In genomic region chr4:186108391-186108790, GRCh38 we compare ENCODE assay signal across 2 cellular contexts.
TF ChIP-seq lines count a peak whose summit lies in the region.

No MANE protein-coding gene starts in this region.

TF ChIP-seq in GM23338, 12 proteins besides CTCF, POLR2A, EP300 and RAD21 (continued from another document):
- TF ChIP-seq EZH2phosphoT487 (IDR thresholded peaks at IDR 0.05; ENCODE audit: unreplicated experiment), result no peak
- no peak for TF ChIP-seq ZNF331 (CRISPR knock-in tag; IDR thresholded peaks at IDR 0.05; ENCODE audit: low read depth)
- TF ChIP-seq, protein P1, sequence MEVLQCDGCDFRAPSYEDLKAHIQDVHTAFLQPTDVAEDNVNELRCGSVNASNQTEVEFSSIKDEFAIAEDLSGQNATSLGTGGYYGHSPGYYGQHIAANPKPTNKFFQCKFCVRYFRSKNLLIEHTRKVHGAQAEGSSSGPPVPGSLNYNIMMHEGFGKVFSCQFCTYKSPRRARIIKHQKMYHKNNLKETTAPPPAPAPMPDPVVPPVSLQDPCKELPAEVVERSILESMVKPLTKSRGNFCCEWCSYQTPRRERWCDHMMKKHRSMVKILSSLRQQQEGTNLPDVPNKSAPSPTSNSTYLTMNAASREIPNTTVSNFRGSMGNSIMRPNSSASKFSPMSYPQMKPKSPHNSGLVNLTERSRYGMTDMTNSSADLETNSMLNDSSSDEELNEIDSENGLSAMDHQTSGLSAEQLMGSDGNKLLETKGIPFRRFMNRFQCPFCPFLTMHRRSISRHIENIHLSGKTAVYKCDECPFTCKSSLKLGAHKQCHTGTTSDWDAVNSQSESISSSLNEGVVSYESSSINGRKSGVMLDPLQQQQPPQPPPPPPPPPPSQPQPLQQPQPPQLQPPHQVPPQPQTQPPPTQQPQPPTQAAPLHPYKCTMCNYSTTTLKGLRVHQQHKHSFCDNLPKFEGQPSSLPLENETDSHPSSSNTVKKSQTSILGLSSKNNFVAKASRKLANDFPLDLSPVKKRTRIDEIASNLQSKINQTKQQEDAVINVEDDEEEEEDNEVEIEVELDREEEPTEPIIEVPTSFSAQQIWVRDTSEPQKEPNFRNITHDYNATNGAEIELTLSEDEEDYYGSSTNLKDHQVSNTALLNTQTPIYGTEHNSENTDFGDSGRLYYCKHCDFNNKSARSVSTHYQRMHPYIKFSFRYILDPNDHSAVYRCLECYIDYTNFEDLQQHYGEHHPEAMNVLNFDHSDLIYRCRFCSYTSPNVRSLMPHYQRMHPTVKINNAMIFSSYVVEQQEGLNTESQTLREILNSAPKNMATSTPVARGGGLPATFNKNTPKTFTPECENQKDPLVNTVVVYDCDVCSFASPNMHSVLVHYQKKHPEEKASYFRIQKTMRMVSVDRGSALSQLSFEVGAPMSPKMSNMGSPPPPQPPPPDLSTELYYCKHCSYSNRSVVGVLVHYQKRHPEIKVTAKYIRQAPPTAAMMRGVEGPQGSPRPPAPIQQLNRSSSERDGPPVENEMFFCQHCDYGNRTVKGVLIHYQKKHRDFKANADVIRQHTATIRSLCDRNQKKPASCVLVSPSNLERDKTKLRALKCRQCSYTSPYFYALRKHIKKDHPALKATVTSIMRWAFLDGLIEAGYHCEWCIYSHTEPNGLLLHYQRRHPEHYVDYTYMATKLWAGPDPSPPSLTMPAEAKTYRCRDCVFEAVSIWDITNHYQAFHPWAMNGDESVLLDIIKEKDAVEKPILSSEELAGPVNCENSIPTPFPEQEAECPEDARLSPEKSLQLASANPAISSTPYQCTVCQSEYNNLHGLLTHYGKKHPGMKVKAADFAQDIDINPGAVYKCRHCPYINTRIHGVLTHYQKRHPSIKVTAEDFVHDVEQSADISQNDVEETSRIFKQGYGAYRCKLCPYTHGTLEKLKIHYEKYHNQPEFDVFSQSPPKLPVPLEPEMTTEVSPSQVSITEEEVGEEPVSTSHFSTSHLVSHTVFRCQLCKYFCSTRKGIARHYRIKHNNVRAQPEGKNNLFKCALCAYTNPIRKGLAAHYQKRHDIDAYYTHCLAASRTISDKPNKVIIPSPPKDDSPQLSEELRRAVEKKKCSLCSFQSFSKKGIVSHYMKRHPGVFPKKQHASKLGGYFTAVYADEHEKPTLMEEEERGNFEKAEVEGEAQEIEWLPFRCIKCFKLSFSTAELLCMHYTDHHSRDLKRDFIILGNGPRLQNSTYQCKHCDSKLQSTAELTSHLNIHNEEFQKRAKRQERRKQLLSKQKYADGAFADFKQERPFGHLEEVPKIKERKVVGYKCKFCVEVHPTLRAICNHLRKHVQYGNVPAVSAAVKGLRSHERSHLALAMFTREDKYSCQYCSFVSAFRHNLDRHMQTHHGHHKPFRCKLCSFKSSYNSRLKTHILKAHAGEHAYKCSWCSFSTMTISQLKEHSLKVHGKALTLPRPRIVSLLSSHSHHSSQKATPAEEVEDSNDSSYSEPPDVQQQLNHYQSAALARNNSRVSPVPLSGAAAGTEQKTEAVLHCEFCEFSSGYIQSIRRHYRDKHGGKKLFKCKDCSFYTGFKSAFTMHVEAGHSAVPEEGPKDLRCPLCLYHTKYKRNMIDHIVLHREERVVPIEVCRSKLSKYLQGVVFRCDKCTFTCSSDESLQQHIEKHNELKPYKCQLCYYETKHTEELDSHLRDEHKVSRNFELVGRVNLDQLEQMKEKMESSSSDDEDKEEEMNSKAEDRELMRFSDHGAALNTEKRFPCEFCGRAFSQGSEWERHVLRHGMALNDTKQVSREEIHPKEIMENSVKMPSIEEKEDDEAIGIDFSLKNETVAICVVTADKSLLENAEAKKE (CRISPR knock-in tag; IDR thresholded peaks at IDR 0.05), result no peak
- TF ChIP-seq POLR2AphosphoS5 (IDR thresholded peaks at IDR 0.05; ENCODE audit: low read depth), result no peak
- no peak for TF ChIP-seq ZNF114 (CRISPR knock-in tag; IDR thresholded peaks at IDR 0.05)
- TF ChIP-seq REST (IDR thresholded peaks at IDR 0.05; ENCODE audit: unreplicated experiment), result no peak
- TF ChIP-seq STAT1 (IDR thresholded peaks at IDR 0.05; ENCODE audit: unreplicated experiment), result no peak
- TF ChIP-seq EZH2 (IDR thresholded peaks at IDR 0.05; ENCODE audit: low read depth, unreplicated experiment), result no peak
- no peak for TF ChIP-seq CREB1 (CRISPR knock-in tag; IDR thresholded peaks at IDR 0.05; ENCODE audit: low read depth)
- no peak for TF ChIP-seq JUNB (IDR thresholded peaks at IDR 0.05; ENCODE audit: unreplicated experiment)

TF ChIP-seq in WTC11, 78 proteins besides CTCF, POLR2A, EP300 and RAD21 (continued from another document):
- TF ChIP-seq, protein P2, sequence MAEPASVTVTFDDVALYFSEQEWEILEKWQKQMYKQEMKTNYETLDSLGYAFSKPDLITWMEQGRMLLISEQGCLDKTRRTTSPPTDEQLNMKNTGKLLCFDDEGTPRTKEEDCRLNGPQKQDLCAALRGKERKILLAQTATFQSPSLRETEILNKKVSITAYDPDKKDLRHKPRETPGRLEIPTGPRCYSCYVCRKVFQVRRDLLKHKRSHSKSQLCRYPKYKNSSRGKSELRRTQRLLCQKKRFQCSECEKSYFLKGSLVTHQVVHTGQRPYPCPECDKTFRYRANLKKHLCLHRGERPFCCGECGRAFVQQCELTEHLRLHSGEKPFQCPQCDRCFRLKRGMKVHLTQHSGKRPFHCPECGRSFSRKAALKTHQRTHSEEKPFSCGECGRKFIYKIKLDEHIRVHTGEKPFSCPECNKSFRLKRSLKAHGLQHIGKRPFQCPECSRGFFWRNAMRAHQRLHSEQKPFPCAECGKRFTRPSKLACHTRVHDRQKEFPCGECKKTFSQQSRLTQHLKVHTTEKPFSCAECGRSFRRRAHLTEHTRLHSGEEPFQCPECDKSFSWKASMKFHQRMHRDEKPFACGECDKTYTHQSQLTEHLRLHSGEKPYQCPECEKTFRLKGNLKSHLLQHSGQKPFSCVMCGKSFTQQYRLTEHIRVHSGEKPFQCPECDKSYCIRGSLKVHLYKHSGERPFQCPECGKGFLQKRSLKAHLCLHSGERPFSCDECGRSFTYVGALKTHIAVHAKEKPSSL (CRISPR knock-in tag; conservative IDR thresholded peaks at IDR 0.05), result no peak
- no peak for TF ChIP-seq JUN (CRISPR knock-in tag; IDR thresholded peaks at IDR 0.05)
- TF ChIP-seq, protein P3, sequence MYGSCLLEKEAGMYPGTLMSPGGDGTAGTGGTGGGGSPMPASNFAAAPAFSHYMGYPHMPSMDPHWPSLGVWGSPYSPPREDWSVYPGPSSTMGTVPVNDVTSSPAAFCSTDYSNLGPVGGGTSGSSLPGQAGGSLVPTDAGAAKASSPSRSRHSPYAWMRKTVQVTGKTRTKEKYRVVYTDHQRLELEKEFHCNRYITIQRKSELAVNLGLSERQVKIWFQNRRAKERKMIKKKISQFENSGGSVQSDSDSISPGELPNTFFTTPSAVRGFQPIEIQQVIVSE (CRISPR knock-in tag; IDR thresholded peaks at IDR 0.05; ENCODE audit: borderline replicate concordance), result no peak
- TF ChIP-seq TCF7 (CRISPR knock-in tag; IDR thresholded peaks at IDR 0.05; ENCODE audit: low read depth), result no peak
- no peak for TF ChIP-seq ZNF219 (CRISPR knock-in tag; IDR thresholded peaks at IDR 0.05; ENCODE audit: borderline replicate concordance)
- no peak for TF ChIP-seq JAZF1 (CRISPR knock-in tag; IDR thresholded peaks at IDR 0.05)
- TF ChIP-seq PRRX2 (CRISPR knock-in tag; IDR thresholded peaks at IDR 0.05), result no peak
- TF ChIP-seq ZNF532 (CRISPR knock-in tag; IDR thresholded peaks at IDR 0.05; ENCODE audit: borderline replicate concordance), result no peak
- no peak for TF ChIP-seq NR1H2 (CRISPR knock-in tag; IDR thresholded peaks at IDR 0.05)
- TF ChIP-seq, protein P4, sequence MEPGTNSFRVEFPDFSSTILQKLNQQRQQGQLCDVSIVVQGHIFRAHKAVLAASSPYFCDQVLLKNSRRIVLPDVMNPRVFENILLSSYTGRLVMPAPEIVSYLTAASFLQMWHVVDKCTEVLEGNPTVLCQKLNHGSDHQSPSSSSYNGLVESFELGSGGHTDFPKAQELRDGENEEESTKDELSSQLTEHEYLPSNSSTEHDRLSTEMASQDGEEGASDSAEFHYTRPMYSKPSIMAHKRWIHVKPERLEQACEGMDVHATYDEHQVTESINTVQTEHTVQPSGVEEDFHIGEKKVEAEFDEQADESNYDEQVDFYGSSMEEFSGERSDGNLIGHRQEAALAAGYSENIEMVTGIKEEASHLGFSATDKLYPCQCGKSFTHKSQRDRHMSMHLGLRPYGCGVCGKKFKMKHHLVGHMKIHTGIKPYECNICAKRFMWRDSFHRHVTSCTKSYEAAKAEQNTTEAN (CRISPR knock-in tag; IDR thresholded peaks at IDR 0.05), result no peak
- TF ChIP-seq NFATC4 (CRISPR knock-in tag; IDR thresholded peaks at IDR 0.05), result no peak
- TF ChIP-seq, protein P5, sequence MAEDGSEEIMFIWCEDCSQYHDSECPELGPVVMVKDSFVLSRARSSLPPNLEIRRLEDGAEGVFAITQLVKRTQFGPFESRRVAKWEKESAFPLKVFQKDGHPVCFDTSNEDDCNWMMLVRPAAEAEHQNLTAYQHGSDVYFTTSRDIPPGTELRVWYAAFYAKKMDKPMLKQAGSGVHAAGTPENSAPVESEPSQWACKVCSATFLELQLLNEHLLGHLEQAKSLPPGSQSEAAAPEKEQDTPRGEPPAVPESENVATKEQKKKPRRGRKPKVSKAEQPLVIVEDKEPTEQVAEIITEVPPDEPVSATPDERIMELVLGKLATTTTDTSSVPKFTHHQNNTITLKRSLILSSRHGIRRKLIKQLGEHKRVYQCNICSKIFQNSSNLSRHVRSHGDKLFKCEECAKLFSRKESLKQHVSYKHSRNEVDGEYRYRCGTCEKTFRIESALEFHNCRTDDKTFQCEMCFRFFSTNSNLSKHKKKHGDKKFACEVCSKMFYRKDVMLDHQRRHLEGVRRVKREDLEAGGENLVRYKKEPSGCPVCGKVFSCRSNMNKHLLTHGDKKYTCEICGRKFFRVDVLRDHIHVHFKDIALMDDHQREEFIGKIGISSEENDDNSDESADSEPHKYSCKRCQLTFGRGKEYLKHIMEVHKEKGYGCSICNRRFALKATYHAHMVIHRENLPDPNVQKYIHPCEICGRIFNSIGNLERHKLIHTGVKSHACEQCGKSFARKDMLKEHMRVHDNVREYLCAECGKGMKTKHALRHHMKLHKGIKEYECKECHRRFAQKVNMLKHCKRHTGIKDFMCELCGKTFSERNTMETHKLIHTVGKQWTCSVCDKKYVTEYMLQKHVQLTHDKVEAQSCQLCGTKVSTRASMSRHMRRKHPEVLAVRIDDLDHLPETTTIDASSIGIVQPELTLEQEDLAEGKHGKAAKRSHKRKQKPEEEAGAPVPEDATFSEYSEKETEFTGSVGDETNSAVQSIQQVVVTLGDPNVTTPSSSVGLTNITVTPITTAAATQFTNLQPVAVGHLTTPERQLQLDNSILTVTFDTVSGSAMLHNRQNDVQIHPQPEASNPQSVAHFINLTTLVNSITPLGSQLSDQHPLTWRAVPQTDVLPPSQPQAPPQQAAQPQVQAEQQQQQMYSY (CRISPR knock-in tag; IDR thresholded peaks at IDR 0.05), result no peak
- TF ChIP-seq MAX (CRISPR knock-in tag; IDR thresholded peaks at IDR 0.05), result no peak
- TF ChIP-seq ZNF232 (CRISPR knock-in tag; IDR thresholded peaks at IDR 0.05), result no peak
- no peak for TF ChIP-seq ZNF138 (CRISPR knock-in tag; conservative IDR thresholded peaks at IDR 0.05)
- TF ChIP-seq ZNF121 (CRISPR knock-in tag; IDR thresholded peaks at IDR 0.05), result no peak
- TF ChIP-seq ERG (CRISPR knock-in tag; IDR thresholded peaks at IDR 0.05), result no peak
